Comparison of ENCODE assay signal across 8 cellular contexts in genomic region chr18:54123720-54124440, GRCh38.
DNase-seq lines count a peak whose midpoint lies in the region; ATAC-seq, FAIRE-seq and TF ChIP-seq lines count a peak whose summit lies in the region.
"Not testable (repeated sequence)": the region's sequence is repeated elsewhere in the genome, so short reads cannot be mapped to it uniquely, and the experiment has no call there.

No MANE protein-coding gene starts in this region.

- H3K9me1 ChIP-seq in K562 (ENCODE audit: control insufficient read depth, insufficient read depth, low read length), result not testable (repeated sequence)

- H3K36me3 ChIP-seq in K562 (ENCODE audit: control insufficient read depth, insufficient read depth, low read length); mesendoderm (ENCODE audit: control insufficient read depth, insufficient read depth, low read length); small intestine (ENCODE audit: control insufficient read depth in 2 of 2, insufficient read depth in 2 of 2, low read length in 2 of 2): not testable (repeated sequence)

- not testable (repeated sequence) for H3K4me3 ChIP-seq in K562; mesendoderm (ENCODE audit: low read length); small intestine (ENCODE audit: low read depth in 1 of 2, low read length in 2 of 2)

- H3K27ac Mint-ChIP-seq in H9, result peak overlapping the region; percentile 76 to 90 (median 83); a peak in 6 of 7 replicates
- peak overlapping the region; percentile 100 for H3K27ac Mint-ChIP-seq in endothelial cell (ENCODE audit: unreplicated experiment)

- not testable (repeated sequence) for H3K79me1 ChIP-seq in H9 (ENCODE audit: insufficient read depth, low read depth, low read length, poor library complexity, severe bottlenecking); mesendoderm (ENCODE audit: low read length)

- not testable (repeated sequence) for H3K14ac ChIP-seq in H9 (ENCODE audit: insufficient read depth, low read length)

- not testable (repeated sequence) for H3K9ac ChIP-seq in H9 (ENCODE audit: extremely low read depth, insufficient read length, low read length); K562 (ENCODE audit: insufficient read depth in 1 of 2, low read depth in 2 of 2, low read length in 2 of 2); mesendoderm (ENCODE audit: low read length)

- BruUV-seq in K562 (replicated peaks; lab: Mats Ljungman, UMichigan), result not testable (repeated sequence)

- not testable (repeated sequence) for H3K9me3 Mint-ChIP-seq in H9; endothelial cell (ENCODE audit: unreplicated experiment)

- H3K23me2 ChIP-seq in H9 (ENCODE audit: insufficient read length, low read depth, low read length, poor library complexity, severe bottlenecking), result not testable (repeated sequence)

- not testable (repeated sequence) for H3T11ph ChIP-seq in H9 (ENCODE audit: low read length)

- not testable (repeated sequence) for TF ChIP-seq POLR2A in K562 (conservative IDR thresholded peaks at IDR 0.05)

- H2BK5ac ChIP-seq in H9 (ENCODE audit: insufficient read length, low read length), result not testable (repeated sequence)
- peak overlapping the region; percentile 8 for H2BK5ac ChIP-seq in mesendoderm (ENCODE audit: low read length)

- not testable (repeated sequence) for H2BK15ac ChIP-seq in H9 (ENCODE audit: low read depth, low read length); mesendoderm (replicated peaks; ENCODE audit: low read depth)

- H3K18ac ChIP-seq in H9 (ENCODE audit: insufficient read length, low read depth, low read length); mesendoderm (ENCODE audit: low read length): not testable (repeated sequence)

- H3K4me1 ChIP-seq in H9 (ENCODE audit: insufficient read depth, low read length); K562 (replicated peaks in 1 of 2; ENCODE audit: control insufficient read depth in 2 of 2, insufficient read depth in 2 of 2, low read length in 2 of 2); mesendoderm (ENCODE audit: control insufficient read depth, low read depth, low read length); small intestine (ENCODE audit: control insufficient read depth in 2 of 2, insufficient read depth in 1 of 2, low read depth in 1 of 2, low read length in 1 of 2): not testable (repeated sequence)

- H3K27ac ChIP-seq in H9 (ENCODE audit: insufficient read length, low read depth, low read length); K562 (ENCODE audit: extremely low read depth, low read depth, low read length); small intestine (ENCODE audit: low read depth in 1 of 2, low read length in 1 of 2): not testable (repeated sequence)
- peak overlapping the region; percentile 63 for H3K27ac ChIP-seq in mesendoderm (ENCODE audit: low read depth, low read length)

- H3K79me2 ChIP-seq in H9 (ENCODE audit: insufficient read depth, low read length); K562 (ENCODE audit: control insufficient read depth, insufficient read depth, low read length); mesendoderm (ENCODE audit: control insufficient read depth, insufficient read depth, low read length): not testable (repeated sequence)

- not testable (repeated sequence) for H4K8ac ChIP-seq in H9 (replicated peaks; ENCODE audit: insufficient read length, low read depth, low read length); mesendoderm (ENCODE audit: low read depth, low read length)

- peaks cover 30 to 36% of the 10 kb centered on the region in 2 experiments for H3K4me1 Mint-ChIP-seq in H9
- H3K4me1 Mint-ChIP-seq in endothelial cell (ENCODE audit: unreplicated experiment), result peaks cover 40% of the 10 kb centered on the region

- not testable (repeated sequence) for H3K4ac ChIP-seq in H9 (ENCODE audit: low read depth, low read length); mesendoderm (ENCODE audit: low read depth, low read length)

- POLR2A ChIA-PET in K562 (lab: Yijun Ruan, JAX), result not testable (repeated sequence)

- in situ Hi-C loops in K562 (cut with MboI), result loop anchor here (25.0 kb wide), 1 partner anchor 562 kb away; no protein-coding TSS in a partner anchor

- H3K4me3 Mint-ChIP-seq in H9, result not testable (repeated sequence)
- peak overlapping the region; percentile 50 for H3K4me3 Mint-ChIP-seq in endothelial cell (ENCODE audit: unreplicated experiment)

- intact Hi-C loops in K562 (cut with micrococcal nuclease), result loop anchor here (10.0 kb wide), 1 partner anchor 559 kb away; no protein-coding TSS in a partner anchor

- H3K27me3 Mint-ChIP-seq in H9 (ENCODE audit: low read depth), result not testable (repeated sequence)
- H3K27me3 Mint-ChIP-seq in endothelial cell (ENCODE audit: unreplicated experiment), result peaks cover 15% of the 10 kb centered on the region

- not testable (repeated sequence) for H3K4me2 ChIP-seq in H9 (ENCODE audit: insufficient read depth, insufficient read length, low read length); K562 (ENCODE audit: insufficient read depth, low read length); mesendoderm (ENCODE audit: low read length)

- TF ChIP-seq RAD21 in K562 (CRISPR knock-in tag; conservative IDR thresholded peaks at IDR 0.05 in 1 of 2, IDR thresholded peaks at IDR 0.05 in 1 of 2), result not testable (repeated sequence)

- not testable (repeated sequence) for ATAC-seq in K562

- CTCF ChIA-PET in K562 (lab: Yijun Ruan, JAX; ENCODE audit: low intra/inter-chr PET ratio), result not testable (repeated sequence)

- not testable (repeated sequence) for H4K91ac ChIP-seq in H9 (ENCODE audit: insufficient read length, low read depth, low read length)

- not testable (repeated sequence) for H2BK120ac ChIP-seq in H9 (ENCODE audit: low read depth, low read length, poor library complexity, severe bottlenecking); mesendoderm (ENCODE audit: low read depth, low read length)

- not testable (repeated sequence) for H3K27me3 ChIP-seq in H9 (ENCODE audit: insufficient read depth, low read length); K562 (ENCODE audit: control insufficient read depth in 2 of 2, insufficient read depth in 2 of 2, low read length in 2 of 2); mesendoderm (ENCODE audit: insufficient read depth, low read length, poor library complexity); small intestine (ENCODE audit: control insufficient read depth in 2 of 2, insufficient read depth in 2 of 2, low read length in 2 of 2)

- not testable (repeated sequence) for H4K20me1 ChIP-seq in H9 (ENCODE audit: control insufficient read depth, insufficient read depth, insufficient read length); K562 (replicated peaks; ENCODE audit: control insufficient read depth, insufficient read depth, low read length)

- H2BK12ac ChIP-seq in H9 (ENCODE audit: insufficient read length, low read depth, low read length), result not testable (repeated sequence)

- DNase-seq in DMS53 (lab: John Stamatoyannopoulos, UW) (peak; percentile 26), dermis blood vessel endothelial cell (peak; percentile 64), endothelial cell (ENCODE audit: low spot score) (peak; percentile 20), iris pigment epithelial cell (ENCODE audit: low read depth) (peak; percentile 26), mesendoderm (peak; percentile 51)
- not testable (repeated sequence) for DNase-seq in H9; K562 (ENCODE audit: extremely low read depth in 1 of 4, low spot score in 3 of 4); small intestine

- H3K23ac ChIP-seq in H9 (ENCODE audit: insufficient read length, low read depth, low read length); mesendoderm (ENCODE audit: low read length): not testable (repeated sequence)

- not testable (repeated sequence) for H2AFZ ChIP-seq in H9 (ENCODE audit: low read length); K562 (ENCODE audit: low read depth, low read length)

- TF ChIP-seq EP300 in K562 (IDR thresholded peaks at IDR 0.05; ENCODE audit: low read length), result not testable (repeated sequence)

- H2AK5ac ChIP-seq in H9 (ENCODE audit: insufficient read length, low read length); mesendoderm (ENCODE audit: low read length): not testable (repeated sequence)

- not testable (repeated sequence) for H3K56ac ChIP-seq in H9 (ENCODE audit: insufficient read length, low read depth, low read length); mesendoderm (ENCODE audit: low read length)

- H3K9me3 ChIP-seq in H9 (ENCODE audit: control insufficient read depth, low read depth, low read length); K562 (replicated peaks; ENCODE audit: control insufficient read depth, insufficient read depth, low read depth, low read length); small intestine (ENCODE audit: control insufficient read depth, low read depth): not testable (repeated sequence)

- H2BK20ac ChIP-seq in H9 (ENCODE audit: low read depth, low read length, poor library complexity, severe bottlenecking), result not testable (repeated sequence)

- H3K36me3 Mint-ChIP-seq in H9 (ENCODE audit: insufficient read depth in 1 of 3, low read depth in 3 of 3); endothelial cell (ENCODE audit: low read depth, unreplicated experiment): not testable (repeated sequence)

- no CpG with 5 or more reads among the region's 4 CpGs for WGBS in H9 (ENCODE audit: extremely low coverage, insufficient read length, low lambda C conversion rate)
- 0% methylated on average over 2 of the region's 4 CpGs for WGBS in K562 (ENCODE audit: insufficient coverage, low coverage, missing lambda C conversion rate)
- no CpG with 5 or more reads among the region's 4 CpGs for WGBS in mesendoderm (ENCODE audit: extremely low coverage, insufficient coverage, low lambda C conversion rate)
- WGBS in small intestine, 3 donors, result 64 to 76% (median 75%) methylated on average over 4 of the region's 4 CpGs

- FAIRE-seq in K562 (lab: Jason Lieb, UNC), result not testable (repeated sequence)
- FAIRE-seq in small intestine (lab: Jason Lieb, UNC), result peak; percentile 61

- not testable (repeated sequence) for TF ChIP-seq CTCF in H9 (conservative IDR thresholded peaks at IDR 0.05); K562 (IDR thresholded peaks at IDR 0.05 in 2 of 3, conservative IDR thresholded peaks at IDR 0.05 in 1 of 3; ENCODE audit: insufficient read depth in 2 of 3, low read depth in 1 of 3, low read length in 3 of 3); endothelial cell (IDR thresholded peaks at IDR 0.05; ENCODE audit: unreplicated experiment)

- not testable (repeated sequence) for H4K5ac ChIP-seq in H9 (ENCODE audit: insufficient read length, low read depth, low read length); mesendoderm (ENCODE audit: low read length)
